Comparison of ENCODE assay signal across 1 cellular context in genomic region chr10:28113202-28113601, GRCh38.
TF ChIP-seq lines count a peak whose summit lies in the region.

No MANE protein-coding gene starts in this region.

TF ChIP-seq in WTC11, 78 proteins besides CTCF, POLR2A, EP300 and RAD21 (continued from another document):
- TF ChIP-seq E2F5 (CRISPR knock-in tag; IDR thresholded peaks at IDR 0.05) (no peak), TCF7 (CRISPR knock-in tag; IDR thresholded peaks at IDR 0.05; ENCODE audit: low read depth) (no peak), ATF2 (CRISPR knock-in tag; IDR thresholded peaks at IDR 0.05; ENCODE audit: borderline replicate concordance, low read depth) (no peak)
